In genomic region chr19:34364830-34365462, GRCh38 we compare ENCODE assay signal across 8 cellular contexts. TPM values are rescaled to one million over a fixed set of nuclear protein-coding genes. Genes with fewer than 3 reads are reported as not detected.
DNase-seq lines count a peak whose midpoint lies in the region; ATAC-seq lines count a peak whose summit lies in the region.

Gene GPI (plus strand): TSS chr19:34365196. CDS start chr19:34365267, 71 bp downstream.

- H3K27ac ChIP-seq in epithelial cell of prostate: peak within 1 kb of the TSS; percentile 32

- DNase-seq in CD1c-positive myeloid dendritic cell (ENCODE audit: extremely low spot score) (peak; percentile 88), HT1080 (ENCODE audit: low read depth) (peak; percentile 40), OCI-M1 (lab: John Stamatoyannopoulos, UW) (peak; percentile 55), activated T-cell treated with anti-CD3 and anti-CD28 coated beads for 48 hours (ENCODE audit: low read depth) (peak; percentile 78), epithelial cell of prostate (ENCODE audit: low read depth, low spot score) (no peak), mucosa of gallbladder (ENCODE audit: low spot score) (peak; percentile 57)
- DNase-seq in stimulated activated CD8-positive, alpha-beta memory T cell treated with anti-CD3 and anti-CD28 coated beads, Interleukin-4, amount 100 ng/mL, for 1 hour (ENCODE audit: low read depth in 2 of 2, low spot score in 1 of 2): peak; percentile 33 to 43

- peak; percentile 74 for ATAC-seq in GM19463 (IDR thresholded peaks at IDR 0.05; ENCODE audit: unreplicated experiment)

RNA-seq across cellular contexts. Expression of gene GPI, which starts in this region (rescaled TPM):
- total RNA-seq in HT1080 (2014; rRNA removed; shearing (Covaris generic)): 156 and 180 TPM in 2 replicates
- polyA plus RNA-seq in HT1080 (2015; cell fraction: cytosol; rRNA removed): 301 and 309 TPM in 2 replicates
- 360 and 379 TPM in 2 replicates for polyA plus RNA-seq in HT1080 (2015; cell fraction: nucleus; rRNA removed)
- total RNA-seq in mucosa of gallbladder: 406 TPM
